In the genomic region with DNA sequence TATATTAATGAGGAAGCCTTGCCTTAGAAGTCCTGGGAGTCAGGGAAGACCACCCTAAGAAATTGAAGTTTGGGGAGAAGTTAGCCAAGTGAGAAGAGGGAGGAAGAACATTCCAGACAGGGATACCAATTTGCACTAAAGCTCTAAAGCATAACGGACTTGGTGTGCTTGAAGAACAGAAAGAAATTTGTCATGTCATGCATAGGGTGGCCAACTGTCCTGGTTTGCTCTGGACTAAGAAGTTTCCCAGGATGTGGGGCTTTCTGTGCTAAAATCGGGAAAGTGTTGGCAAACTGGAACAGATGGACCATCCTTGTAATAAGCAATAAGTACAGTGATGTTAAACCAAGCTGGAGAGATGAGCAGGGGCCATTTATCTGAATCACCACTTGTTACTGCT, we compare ENCODE assay signal across 29 cellular contexts.
"Had no signal": no experiment of that assay in that cellular context is flagged by ENCODE, and none has a peak within 500 bp of the region (broad histone marks: within the 10 kb centered on the region; RNA-seq: fewer than 3 reads in every experiment).

No MANE protein-coding gene starts in this region.

- DNase-seq: colonic mucosa; cortex of kidney; dermis blood vessel endothelial cell; dorsolateral prefrontal cortex; effector CD4-positive, alpha-beta T cell; effector CD8-positive, alpha-beta T cell; effector memory CD4-positive, alpha-beta T cell; effector memory CD8-positive, alpha-beta T cell; endodermal cell; erythroblast; esophagus squamous epithelium; foreskin fibroblast; foreskin keratinocyte; foreskin melanocyte; gastrocnemius medialis; glutamatergic neuron; head of caudate nucleus; heart left ventricle; heart right ventricle had no signal

- H3K9me3 ChIP-seq: colonic mucosa, esophagus muscularis mucosa, esophagus squamous epithelium, gastrocnemius medialis, gastroesophageal sphincter, heart left ventricle had no signal

- H3K79me2 ChIP-seq: hepatocyte had no signal

- H3K27ac Mint-ChIP-seq: dendritic cell treated with granulocyte-macrophage colony-stimulating factor and Interleukin-4, amounts not matched to agents 40 ng/mL and 50 ng/mL, for 4 days; effector memory CD8-positive, alpha-beta T cell; endodermal cell had no signal

- H3K27me3 Mint-ChIP-seq: dendritic cell treated with granulocyte-macrophage colony-stimulating factor and Interleukin-4, amounts not matched to agents 40 ng/mL and 50 ng/mL, for 4 days had no signal

- H3K4me1 ChIP-seq: colonic mucosa, esophagus muscularis mucosa, foreskin keratinocyte, gastrocnemius medialis, gastroesophageal sphincter had no signal

- H3K4me2 ChIP-seq: hepatocyte had no signal

- FAIRE-seq: endometrium, endothelial cell of umbilical vein, frontal cortex had no signal

- ATAC-seq: effector memory CD8-positive, alpha-beta T cell; esophagus mucosa; foreskin keratinocyte; gastrocnemius medialis; gastroesophageal sphincter; heart left ventricle; heart right ventricle had no signal

- H3K9me3 Mint-ChIP-seq: dendritic cell treated with granulocyte-macrophage colony-stimulating factor and Interleukin-4, amounts not matched to agents 40 ng/mL and 50 ng/mL, for 4 days; effector memory CD8-positive, alpha-beta T cell; endodermal cell had no signal

- H3K4me3 Mint-ChIP-seq: dendritic cell treated with granulocyte-macrophage colony-stimulating factor and Interleukin-4, amounts not matched to agents 40 ng/mL and 50 ng/mL, for 4 days; effector memory CD8-positive, alpha-beta T cell; endodermal cell had no signal

- H3K4me1 Mint-ChIP-seq: endodermal cell had no signal

- H3K36me3 ChIP-seq: colonic mucosa, esophagus muscularis mucosa, esophagus squamous epithelium, gastrocnemius medialis, gastroesophageal sphincter, heart left ventricle, heart right ventricle had no signal

- H3K27me3 ChIP-seq: colonic mucosa, esophagus muscularis mucosa, esophagus squamous epithelium, foreskin keratinocyte, gastrocnemius medialis, gastroesophageal sphincter, heart left ventricle, heart right ventricle, hepatocyte had no signal

- H3K4me3 ChIP-seq: colonic mucosa, coronary artery, dorsolateral prefrontal cortex, esophagus muscularis mucosa, esophagus squamous epithelium, gastrocnemius medialis, gastroesophageal sphincter, heart left ventricle, heart right ventricle, hepatocyte had no signal

- H3K27ac ChIP-seq: colonic mucosa, coronary artery, dorsolateral prefrontal cortex, epithelial cell of prostate, esophagus muscularis mucosa, esophagus squamous epithelium, foreskin keratinocyte, gastrocnemius medialis, gastroesophageal sphincter, heart left ventricle, heart right ventricle, hepatocyte had no signal

- H2AFZ ChIP-seq: hepatocyte had no signal
